Comparison of ENCODE assay signal across 1 cellular context in genomic region chr16:35431829-35432663, GRCh38.
TF ChIP-seq lines count a peak whose summit lies in the region.

No MANE protein-coding gene starts in this region.

TF ChIP-seq in H1, 55 proteins besides CTCF, POLR2A, EP300 and RAD21 (continued from another document):
- no peak for TF ChIP-seq RNF2 (IDR thresholded peaks at IDR 0.05; ENCODE audit: borderline replicate concordance, low read depth, low read length, missing control alignments, poor library complexity, severe bottlenecking)
- TF ChIP-seq TAF7 (optimal IDR thresholded peaks at IDR 0.05; ENCODE audit: borderline replicate concordance, low read depth, low read length), result no peak
- TF ChIP-seq PHF8 (conservative IDR thresholded peaks at IDR 0.05; ENCODE audit: low read depth, low read length), result no peak
- TF ChIP-seq TAF1 (IDR thresholded peaks at IDR 0.05; ENCODE audit: low read depth, low read length), result no peak
- TF ChIP-seq SRF (IDR thresholded peaks at IDR 0.05; ENCODE audit: low read depth, low read length), result no peak
- no peak for TF ChIP-seq GTF2F1 (IDR thresholded peaks at IDR 0.05; ENCODE audit: borderline replicate concordance, low read depth, low read length)
- no peak for TF ChIP-seq NRF1 (IDR thresholded peaks at IDR 0.05; ENCODE audit: low read depth, low read length)
- no peak for TF ChIP-seq CHD2 (IDR thresholded peaks at IDR 0.05; ENCODE audit: low read length)
- no peak for TF ChIP-seq RFX5 (IDR thresholded peaks at IDR 0.05; ENCODE audit: borderline replicate concordance, low read depth, low read length)
- TF ChIP-seq USF2 (IDR thresholded peaks at IDR 0.05; ENCODE audit: low read length), result no peak
- no peak for TF ChIP-seq CREB1 (IDR thresholded peaks at IDR 0.05)
- no peak for TF ChIP-seq CHD1 (IDR thresholded peaks at IDR 0.05; ENCODE audit: low read depth, low read length)
- TF ChIP-seq YY1 (IDR thresholded peaks at IDR 0.05; ENCODE audit: low read depth, low read length), result no peak
- TF ChIP-seq TCF12 (IDR thresholded peaks at IDR 0.05; ENCODE audit: low read depth, low read length), result no peak
